16 cellular contexts compared by ENCODE assay signal in genomic region chr14:87044807-87045206, GRCh38.
DNase-seq lines count a peak whose midpoint lies in the region; ATAC-seq and TF ChIP-seq lines count a peak whose summit lies in the region.
"Had no signal": no experiment of that assay in that cellular context is flagged by ENCODE, and none has a peak within 500 bp of the region (broad histone marks: within the 10 kb centered on the region; RNA-seq: fewer than 3 reads in every experiment).

No MANE protein-coding gene starts in this region.

- no peak overlapping the region for H3K4me3 Mint-ChIP-seq in effector memory CD8-positive, alpha-beta T cell
- H3K4me3 Mint-ChIP-seq: HFFc6 had no signal

- H3K36me3 Mint-ChIP-seq in effector memory CD8-positive, alpha-beta T cell (ENCODE audit: insufficient read depth) = no peaks in the 10 kb centered on the region

- no peaks in the 10 kb centered on the region for H3K9me2 ChIP-seq in OCI-LY7 (ENCODE audit: insufficient read depth, low read length)
- no peaks in the 10 kb centered on the region for H3K9me2 ChIP-seq in GM23248 (ENCODE audit: insufficient read depth)

- H3K4me1 Mint-ChIP-seq in effector memory CD8-positive, alpha-beta T cell (ENCODE audit: low read depth in 2 of 2) = no peaks in the 10 kb centered on the region

- no peaks in the 10 kb centered on the region for H3K27me3 Mint-ChIP-seq in effector memory CD8-positive, alpha-beta T cell

- H2AFZ ChIP-seq in OCI-LY7 (ENCODE audit: low read length) (peak overlapping the region; percentile 57; the same call in 1 of the 2 replicates), GM23248 (no peak overlapping the region)

- no TSS peak for BruUV-seq in OCI-LY7 (replicated peaks; lab: Mats Ljungman, UMichigan)

- intact Hi-C loops in OCI-LY7 (cut with micrococcal nuclease; ENCODE audit: unreplicated experiment) = no loop called here

- no peak for ATAC-seq in effector memory CD8-positive, alpha-beta T cell (replicated peaks)
- no peak for ATAC-seq in GM19351 (IDR thresholded peaks at IDR 0.05; ENCODE audit: unreplicated experiment)
- ATAC-seq: HepG2 had no signal

- H3K79me2 ChIP-seq in OCI-LY7 (ENCODE audit: insufficient read depth, low read depth, low read length) = no peaks in the 10 kb centered on the region
- H3K79me2 ChIP-seq in GM23248 (ENCODE audit: insufficient read depth) = no peaks in the 10 kb centered on the region

- H3K4me1 ChIP-seq in OCI-LY7 (ENCODE audit: insufficient read depth, low read length, poor library complexity, severe bottlenecking) = peaks cover 36% of the 10 kb centered on the region
- H3K4me1 ChIP-seq in GM23248 (ENCODE audit: insufficient read depth) = no peaks in the 10 kb centered on the region
- H3K4me1 ChIP-seq: BLaER1 had no signal

- TF ChIP-seq CTCF in OCI-LY7 (conservative IDR thresholded peaks at IDR 0.05; ENCODE audit: low read length) = no peak

- H3K9me3 ChIP-seq in OCI-LY7 (ENCODE audit: low read length) (no peaks in the 10 kb centered on the region), GM23248 (ENCODE audit: low read depth) (no peaks in the 10 kb centered on the region)
- H3K9me3 ChIP-seq: BLaER1 had no signal

- in situ Hi-C loops in Caki2 (cut with HindIII; ENCODE audit: low pct_unique_long_range_greater_than_20kb, low sequenced_read_pairs) = no loop called here
- in situ Hi-C loops in GM23248 (cut with MboI) = no loop called here

- H3K4me3 ChIP-seq in OCI-LY7 (ENCODE audit: low read depth, low read length, poor library complexity, severe bottlenecking) (no peak overlapping the region), GM23248 (no peak overlapping the region)
- H3K4me3 ChIP-seq: BLaER1 had no signal

- H3K36me3 ChIP-seq in OCI-LY7 (ENCODE audit: insufficient read depth, low read length) (no peaks in the 10 kb centered on the region), GM23248 (ENCODE audit: low read depth) (no peaks in the 10 kb centered on the region)
- H3K36me3 ChIP-seq: BLaER1 had no signal

- H3K27ac ChIP-seq in OCI-LY7 (ENCODE audit: low read depth, low read length, poor library complexity, severe bottlenecking) (no peak overlapping the region), GM23248 (no peak overlapping the region)
- H3K27ac ChIP-seq: BLaER1 had no signal

- no peak overlapping the region for H3K9ac ChIP-seq in GM23248
- H3K9ac ChIP-seq: BLaER1 had no signal

- 0 to 5% methylated on average over 1 of the region's 1 CpG for WGBS in GM23248 (ENCODE audit: low coverage in 1 of 2, low lambda C conversion rate in 2 of 2, missing lambda C conversion rate in 2 of 2), 2 experiments

- peaks cover 8 to 17% of the 10 kb centered on the region in 2 donors for H3K9me3 Mint-ChIP-seq in effector memory CD8-positive, alpha-beta T cell

- H3F3A ChIP-seq in GM23248 (ENCODE audit: insufficient read depth) = no peaks in the 10 kb centered on the region

- no peak overlapping the region for H3K27ac Mint-ChIP-seq in effector memory CD8-positive, alpha-beta T cell
- H3K27ac Mint-ChIP-seq: HFFc6 had no signal

- H3K27me3 ChIP-seq in GM23248 (replicated peaks; ENCODE audit: insufficient read depth) = no peaks in the 10 kb centered on the region
- H3K27me3 ChIP-seq: BLaER1 had no signal

- POLR2A ChIA-PET in OCI-LY7 (lab: Charles Lee) = interaction anchor here (0.5 to 4.4 kb wide), 4 partner anchors 11 to 506 kb away, joined by 3 to 21 read pairs (median 4); no protein-coding TSS in a partner anchor

- DNase-seq in Caki2 (ENCODE audit: low read depth) (peak; percentile 15), OCI-LY7 (ENCODE audit: low spot score) (no peak), kidney glomerular epithelial cell (lab: John Stamatoyannopoulos, UW) (peak; percentile 83), mucosa of gallbladder (ENCODE audit: low spot score) (peak; percentile 28), middle frontal gyrus (ENCODE audit: extremely low spot score, low spot score) (no peak), GM23248 (no peak)
- no peak for DNase-seq in effector memory CD8-positive, alpha-beta T cell
- DNase-seq: 8988T, AML-193, Calu3, DMS 273 treated with DMSO at 0.1 percent for 48 hours, HCEC 1CT, HFFc6 had no signal

- H4K20me1 ChIP-seq in OCI-LY7 (ENCODE audit: insufficient read depth, low read length) (no peaks in the 10 kb centered on the region), GM23248 (ENCODE audit: insufficient read depth) (no peaks in the 10 kb centered on the region)
- H4K20me1 ChIP-seq: BLaER1 had no signal

- H3K4me2 ChIP-seq in OCI-LY7 (ENCODE audit: low read length) (no peak overlapping the region), GM23248 (ENCODE audit: unreplicated experiment) (no peak overlapping the region)
- H3K4me2 ChIP-seq: BLaER1 had no signal

- CTCF ChIA-PET in OCI-LY7 (lab: Charles Lee; ENCODE audit: unreplicated experiment) = no interaction called here

Comparison
In these comparisons a context has a peak if more than half of its experiments do, and no peak if none do; other contexts are left out.
1. DNase-seq: peak in Caki2 (single experiment), kidney glomerular epithelial cell (single experiment) and mucosa of gallbladder (single experiment); none in OCI-LY7 (single experiment), effector memory CD8-positive, alpha-beta T cell (0 of 3), middle frontal gyrus (single experiment) and GM23248 (single experiment).